ENCODE assay signal across 38 cellular contexts in genomic region chr12:70928066-70928465, GRCh38. TPM values are rescaled to one million over a fixed set of nuclear protein-coding genes. Genes with fewer than 3 reads are reported as not detected.
"Had no signal": no experiment of that assay in that cellular context is flagged by ENCODE, and none has a peak within 500 bp of the region (broad histone marks: within the 10 kb centered on the region; RNA-seq: fewer than 3 reads in every experiment).

No MANE protein-coding gene starts in this region.

- H3K4me3 ChIP-seq: adrenal gland, cardiac muscle cell had no signal

- DNase-seq: activated B cell treated with CpG ODN at 0.5 μM for 24 hours; activated CD4-positive, alpha-beta memory T cell treated with anti-CD3 and anti-CD28 coated beads for 36 hours; activated CD4-positive, alpha-beta T cell treated with anti-CD3 and anti-CD28 coated beads for 4 hours; activated CD4-positive, alpha-beta T cell treated with anti-CD3 and anti-CD28 coated beads, Interleukin-2, amount 10 ng/mL, durations not matched to agents 24 days and 14 days; activated CD4-positive, alpha-beta T cell treated with anti-CD3 and anti-CD28 coated beads, Interleukin-2, amount 50 U/mL, for 1 hour; activated CD4-positive, alpha-beta T cell treated with anti-CD3 and anti-CD28 coated beads, Interleukin-2, amount 50 U/mL, for 4 hours; activated CD4-positive, CD25-positive, alpha-beta regulatory T cell treated with anti-CD3 and anti-CD28 coated beads, Interleukin-2, amount 50 U/mL, for 72 hours; activated CD8-positive, alpha-beta memory T cell treated with anti-CD3 and anti-CD28 coated beads, Interleukin-2, amount 50 U/mL, for 4 hours; activated CD8-positive, alpha-beta T cell treated with anti-CD3 and anti-CD28 coated beads for 36 hours; activated effector memory CD4-positive, alpha-beta T cell treated with anti-CD3 and anti-CD28 coated beads, Interleukin-2, amount 50 U/mL, for 16 hours; activated gamma-delta T cell treated with Interleukin-2 at 50 U/mL for 16 hours; activated naive CD4-positive, alpha-beta T cell; activated naive CD4-positive, alpha-beta T cell treated with anti-CD3 and anti-CD28 coated beads for 36 hours; activated naive CD4-positive, alpha-beta T cell treated with anti-CD3 and anti-CD28 coated beads, Interleukin-2, amount 50 U/mL, for 16 hours; activated naive CD8-positive, alpha-beta T cell treated with anti-CD3 and anti-CD28 coated beads, Interleukin-2, amount 10 ng/mL, durations not matched to agents 7 days and 5 days; activated naive CD8-positive, alpha-beta T cell treated with anti-CD3 and anti-CD28 coated beads, Interleukin-2, amount 50 U/mL, for 24 hours; activated T-cell treated with anti-CD3 and anti-CD28 coated beads for 4 hours; activated T-cell treated with anti-CD3 and anti-CD28 coated beads, Interleukin-2, amount 50 U/mL, for 1 hour; activated T-cell treated with anti-CD3 and anti-CD28 coated beads, Interleukin-2, amount 50 U/mL, for 4 hours; activated T-cell treated with anti-CD3 and anti-CD28 coated beads, Interleukin-2, amount 50 U/mL, for 72 hours; adrenal gland; amniotic stem cell; aorta; caudate nucleus; cerebellar nuclear complex; T-helper 1 cell; T-helper 2 cell; T-helper 9 cell had no signal

- H3K36me3 Mint-ChIP-seq: activated CD4-positive, alpha-beta memory T cell treated with anti-CD3 and anti-CD28 coated beads for 36 hours; activated naive CD8-positive, alpha-beta T cell; activated naive CD8-positive, alpha-beta T cell treated with anti-CD3 and anti-CD28 coated beads, Interleukin-2, amount 10 ng/mL, durations not matched to agents 7 days and 5 days; brain had no signal

- ATAC-seq: activated CD8-positive, alpha-beta T cell treated with anti-CD3 and anti-CD28 coated beads for 36 hours; activated naive CD8-positive, alpha-beta T cell treated with anti-CD3 and anti-CD28 coated beads, Interleukin-2, amount 50 U/mL, for 24 hours; activated T-cell treated with anti-CD3 and anti-CD28 coated beads, Interleukin-2, amount 50 U/mL, for 4 hours; activated T-cell treated with anti-CD3 and anti-CD28 coated beads, Interleukin-2, amount 50 U/mL, for 72 hours; activated T-helper 17 cell treated with anti-CD3 and anti-CD28 coated beads, Interleukin-2, amount 50 U/mL, for 72 hours had no signal

- H3K9me3 Mint-ChIP-seq: activated B cell treated with CpG ODN at 0.5 μM for 24 hours; activated CD4-positive, alpha-beta memory T cell treated with anti-CD3 and anti-CD28 coated beads for 36 hours; activated CD4-positive, alpha-beta T cell treated with anti-CD3 and anti-CD28 coated beads, Interleukin-2, amount 10 ng/mL, durations not matched to agents 24 days and 14 days; activated naive CD4-positive, alpha-beta T cell treated with anti-CD3 and anti-CD28 coated beads for 36 hours; activated naive CD8-positive, alpha-beta T cell treated with anti-CD3 and anti-CD28 coated beads, Interleukin-2, amount 10 ng/mL, durations not matched to agents 7 days and 5 days; activated naive CD8-positive, alpha-beta T cell treated with anti-CD3 and anti-CD28 coated beads, Interleukin-2, amount 50 U/mL, for 24 hours; activated T-cell treated with anti-CD3 and anti-CD28 coated beads, Interleukin-2, amount 50 U/mL, for 4 hours; activated T-helper 1 cell treated with anti-CD3 and anti-CD28 coated beads, Interleukin-12 subunit alpha, Interleukin-12 subunit beta, Interleukin-2, Interleukin-4 antibody, amounts not matched to agents 30 ng/mL and 10 ng/mL and 1 ng/mL, durations not matched to agents 14 hours and 24 hours and 36 hours; activated T-helper 17 cell treated with anti-CD3 and anti-CD28 coated beads, Interleukin-2, amount 50 U/mL, for 72 hours; brain; central memory CD8-positive, alpha-beta T cell; T-helper 1 cell treated with Interleukin-12 subunit alpha and Interleukin-12 subunit beta and Interleukin-4 antibody, amounts not matched to agents 30 μg/mL and 1 μg/mL, for 36 hours; T-helper 2 cell treated with Interferon-gamma antibody and Interleukin-4, amounts not matched to agents 5 μg/mL and 100 μg/mL, for 36 hours had no signal

- H3K27me3 ChIP-seq: adrenal gland, cardiac muscle cell had no signal

- H3K27ac Mint-ChIP-seq: activated B cell treated with CpG ODN at 0.5 μM for 24 hours; activated CD4-positive, alpha-beta memory T cell treated with anti-CD3 and anti-CD28 coated beads for 36 hours; activated CD4-positive, alpha-beta T cell treated with anti-CD3 and anti-CD28 coated beads, Interleukin-2, amount 10 ng/mL, durations not matched to agents 24 days and 14 days; activated CD8-positive, alpha-beta T cell treated with anti-CD3 and anti-CD28 coated beads for 36 hours; activated naive CD4-positive, alpha-beta T cell treated with anti-CD3 and anti-CD28 coated beads for 36 hours; activated naive CD8-positive, alpha-beta T cell; activated naive CD8-positive, alpha-beta T cell treated with anti-CD3 and anti-CD28 coated beads, Interleukin-2, amount 10 ng/mL, durations not matched to agents 7 days and 5 days; activated naive CD8-positive, alpha-beta T cell treated with anti-CD3 and anti-CD28 coated beads, Interleukin-2, amount 50 U/mL, for 24 hours; activated T-cell treated with anti-CD3 and anti-CD28 coated beads, Interleukin-2, amount 50 U/mL, for 72 hours; activated T-helper 1 cell treated with anti-CD3 and anti-CD28 coated beads, Interleukin-12 subunit alpha, Interleukin-12 subunit beta, Interleukin-2, Interleukin-4 antibody, amounts not matched to agents 30 ng/mL and 10 ng/mL and 1 ng/mL, durations not matched to agents 14 hours and 24 hours and 36 hours; activated T-helper 17 cell treated with anti-CD3 and anti-CD28 coated beads, Interleukin-2, amount 50 U/mL, for 72 hours; brain; T-helper 1 cell treated with Interleukin-12 subunit alpha and Interleukin-12 subunit beta and Interleukin-4 antibody, amounts not matched to agents 30 μg/mL and 1 μg/mL, for 36 hours; T-helper 2 cell treated with Interferon-gamma antibody and Interleukin-4, amounts not matched to agents 5 μg/mL and 100 μg/mL, for 36 hours had no signal

- H3K36me3 ChIP-seq: adrenal gland, cardiac muscle cell had no signal

- H3K27ac ChIP-seq: adrenal gland, cardiac muscle cell, VCaP had no signal

- H3K4me1 ChIP-seq: adrenal gland had no signal

- H3K9me3 ChIP-seq: adrenal gland had no signal

RNA-seq across cellular contexts. Expression of gene PTPRR, which starts 7.5 kb away (rescaled TPM):
- total RNA-seq: activated B cell treated with CpG ODN at 0.5 μM for 24 hours; activated CD4-positive, alpha-beta memory T cell treated with anti-CD3 and anti-CD28 coated beads for 36 hours; activated CD4-positive, alpha-beta T cell treated with anti-CD3 and anti-CD28 coated beads, Interleukin-2, amount 10 ng/mL, durations not matched to agents 24 days and 14 days; activated CD8-positive, alpha-beta memory T cell treated with anti-CD3 and anti-CD28 coated beads for 36 hours; activated CD8-positive, alpha-beta T cell treated with anti-CD3 and anti-CD28 coated beads for 36 hours; activated naive CD4-positive, alpha-beta T cell treated with anti-CD3 and anti-CD28 coated beads for 36 hours; activated naive CD8-positive, alpha-beta T cell treated with anti-CD3 and anti-CD28 coated beads, Interleukin-2, amount 10 ng/mL, durations not matched to agents 7 days and 5 days; activated T-cell treated with anti-CD3 and anti-CD28 coated beads, Interleukin-2, amount 50 U/mL, for 4 hours; activated T-cell treated with anti-CD3 and anti-CD28 coated beads, Interleukin-2, amount 50 U/mL, for 72 hours; activated T-helper 1 cell treated with anti-CD3 and anti-CD28 coated beads, Interleukin-12 subunit alpha, Interleukin-12 subunit beta, Interleukin-2, Interleukin-4 antibody, amounts not matched to agents 30 ng/mL and 10 ng/mL and 1 ng/mL, durations not matched to agents 14 hours and 24 hours and 36 hours; activated T-helper 17 cell treated with anti-CD3 and anti-CD28 coated beads, Interleukin-2, amount 50 U/mL, for 72 hours; cardiac muscle cell had no signal
